ENCODE assay signal across 9 cellular contexts in the genomic region with DNA sequence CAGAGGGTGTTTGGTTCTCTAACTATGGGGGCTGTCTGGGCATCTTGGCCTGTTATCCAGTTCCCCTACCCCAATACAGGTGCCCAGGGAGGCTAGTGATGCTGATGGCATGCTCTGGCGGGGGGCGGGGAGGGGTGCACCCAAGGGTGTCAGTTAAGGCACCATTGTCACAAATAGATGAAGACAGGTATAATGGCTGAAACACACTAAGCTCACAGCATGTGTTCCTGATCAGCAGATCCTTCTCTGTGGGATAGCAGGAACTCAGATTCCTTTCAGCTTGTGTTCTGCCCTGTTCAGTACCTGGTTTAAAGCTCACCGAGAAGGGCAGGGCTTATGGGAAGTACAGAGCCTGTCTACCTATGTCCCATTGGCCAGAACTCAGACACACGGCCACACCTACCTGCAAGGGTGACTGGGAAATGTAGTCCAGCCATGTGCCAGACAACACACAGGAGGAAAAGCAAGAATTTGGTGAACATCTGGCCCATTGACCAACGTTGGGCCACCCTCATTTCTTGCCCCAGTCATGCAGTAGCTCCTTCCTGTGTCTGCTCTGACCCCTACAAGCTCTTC. TPM values are rescaled to one million over a fixed set of nuclear protein-coding genes. Genes with fewer than 3 reads are reported as not detected.
DNase-seq lines count a peak whose midpoint lies in the region; ATAC-seq and TF ChIP-seq lines count a peak whose summit lies in the region.
"Had no signal": no experiment of that assay in that cellular context is flagged by ENCODE, and none has a peak within 500 bp of the region (broad histone marks: within the 10 kb centered on the region; RNA-seq: fewer than 3 reads in every experiment).

No MANE protein-coding gene starts in this region.

- no peak overlapping the region for H3K4me2 ChIP-seq in osteoblast (ENCODE audit: insufficient read depth, low read length)

- in situ Hi-C loops in HAP-1 (cut with MboI; ENCODE audit: low sequenced_read_pairs) = no loop called here

- DNase-seq in ELF-1 (ENCODE audit: low read depth, low spot score) = peak; percentile 69
- DNase-seq in HAP-1 (ENCODE audit: low spot score in 2 of 2) = peak; percentile 26 to 43
- DNase-seq in NCI-H345 treated with DMSO at 0.1 percent for 48 hours (lab: John Stamatoyannopoulos, UW; ENCODE audit: unreplicated experiment) = peak; percentile 3
- DNase-seq in amniotic epithelial cell (ENCODE audit: low read depth) = peak; percentile 17
- peak in 4 of 9 donors; percentile 2 to 22 (median 6) for DNase-seq in naive thymus-derived CD4-positive, alpha-beta T cell
- DNase-seq in effector CD4-positive, alpha-beta T cell = no peak
- DNase-seq in osteoblast (ENCODE audit: insufficient read length, low spot score, missing footprints) = no peak
- no peak for DNase-seq in activated CD4-positive, CD25-positive, alpha-beta regulatory T cell treated with anti-CD3 and anti-CD28 coated beads, Interleukin-2, amount 50 U/mL, for 72 hours

- no peaks in the 10 kb centered on the region for H3K79me2 ChIP-seq in osteoblast (ENCODE audit: insufficient read depth, low read length)

- no peaks in the 10 kb centered on the region for H4K20me1 ChIP-seq in osteoblast (ENCODE audit: insufficient read depth, low read length)

- H2AFZ ChIP-seq in osteoblast (ENCODE audit: low read length) = no peak overlapping the region

- H3K4me1 ChIP-seq in HAP-1 = no peaks in the 10 kb centered on the region
- no peaks in the 10 kb centered on the region for H3K4me1 ChIP-seq in naive thymus-derived CD4-positive, alpha-beta T cell (ENCODE audit: control insufficient read depth in 2 of 2, insufficient read depth in 2 of 2, low read length in 2 of 2)
- no peaks in the 10 kb centered on the region for H3K4me1 ChIP-seq in osteoblast (ENCODE audit: insufficient read depth, low read length)

- H3K27me3 ChIP-seq in HAP-1 (ENCODE audit: low read depth) = peaks cover 19% of the 10 kb centered on the region
- H3K27me3 ChIP-seq in naive thymus-derived CD4-positive, alpha-beta T cell (ENCODE audit: control insufficient read depth in 2 of 2, insufficient read depth in 2 of 2, low read length in 2 of 2) = no peaks in the 10 kb centered on the region
- H3K27me3 ChIP-seq in osteoblast (ENCODE audit: insufficient read depth, low read length) = peaks cover 37% of the 10 kb centered on the region

- H3K36me3 ChIP-seq in HAP-1 (replicated peaks) = no peaks in the 10 kb centered on the region
- no peaks in the 10 kb centered on the region for H3K36me3 ChIP-seq in naive thymus-derived CD4-positive, alpha-beta T cell (ENCODE audit: control insufficient read depth in 2 of 3, insufficient read depth in 3 of 3, low read length in 3 of 3)
- no peaks in the 10 kb centered on the region for H3K36me3 ChIP-seq in osteoblast (ENCODE audit: insufficient read depth, low read length)

- H3K4me3 ChIP-seq in HAP-1 (no peak overlapping the region), osteoblast (ENCODE audit: insufficient read depth, low read length) (no peak overlapping the region)
- no peak overlapping the region for H3K4me3 ChIP-seq in naive thymus-derived CD4-positive, alpha-beta T cell (ENCODE audit: low read length)

- CTCF ChIA-PET in naive thymus-derived CD4-positive, alpha-beta T cell (lab: Charles Lee) = no interaction called here

- no peaks in the 10 kb centered on the region for H3K9me3 ChIP-seq in HAP-1
- no peaks in the 10 kb centered on the region for H3K9me3 ChIP-seq in naive thymus-derived CD4-positive, alpha-beta T cell (ENCODE audit: control insufficient read depth in 2 of 3, low read length in 3 of 3)
- no peaks in the 10 kb centered on the region for H3K9me3 ChIP-seq in osteoblast (ENCODE audit: low read depth, low read length)

- intact Hi-C loops in naive thymus-derived CD4-positive, alpha-beta T cell (cut with micrococcal nuclease) = no loop called here

- peak overlapping the region in 1 of 10 donors; percentile 27 for H3K4me3 Mint-ChIP-seq in naive thymus-derived CD4-positive, alpha-beta T cell

- no peaks in the 10 kb centered on the region for H3K9me3 Mint-ChIP-seq in naive thymus-derived CD4-positive, alpha-beta T cell

- peaks cover 40 to 59% (median 54%) of the 10 kb centered on the region in 5 donors for H3K27me3 Mint-ChIP-seq in naive thymus-derived CD4-positive, alpha-beta T cell

- TF ChIP-seq CTCF in osteoblast (IDR thresholded peaks at IDR 0.05; ENCODE audit: extremely low read depth, low read depth, low read length) = no peak

- POLR2A ChIA-PET in naive thymus-derived CD4-positive, alpha-beta T cell (lab: Charles Lee) = no interaction called here

- ATAC-seq in naive thymus-derived CD4-positive, alpha-beta T cell = peak; percentile 70

- H3K4me1 Mint-ChIP-seq in naive thymus-derived CD4-positive, alpha-beta T cell = peaks cover 5 to 9% (median 9%) of the 10 kb centered on the region in 7 donors

- peaks cover 0 to 8% (median 0%) of the 10 kb centered on the region in 5 donors for H3K36me3 Mint-ChIP-seq in naive thymus-derived CD4-positive, alpha-beta T cell
- H3K36me3 Mint-ChIP-seq: IgD-negative memory B cell had no signal

- no peak overlapping the region for H3K27ac ChIP-seq in naive thymus-derived CD4-positive, alpha-beta T cell (ENCODE audit: low read depth, low read length)
- H3K27ac ChIP-seq in osteoblast (ENCODE audit: low read depth, low read length) = no peak overlapping the region

- no peak overlapping the region for H3K27ac Mint-ChIP-seq in naive thymus-derived CD4-positive, alpha-beta T cell
- H3K27ac Mint-ChIP-seq: IgD-negative memory B cell had no signal

RNA-seq across cellular contexts. Expression of a gene that starts 3.4 kb away (rescaled TPM):
- under 1 TPM in 4 of 5 experiments, not detected in 1; 0.19 to 0.40 (median 0.23) TPM for total RNA-seq in naive thymus-derived CD4-positive, alpha-beta T cell
- polyA plus RNA-seq in naive thymus-derived CD4-positive, alpha-beta T cell = not detected
- total RNA-seq in osteoblast = not detected in 2 replicates
- polyA plus RNA-seq: IgD-negative memory B cell had no signal

Comparison
In these comparisons a context has a peak if more than half of its experiments do, and no peak if none do; other contexts are left out.
1. DNase-seq: peak in ELF-1 (single experiment), HAP-1 (2 of 2), NCI-H345 treated with DMSO at 0.1 percent for 48 hours (single experiment) and amniotic epithelial cell (single experiment); none in effector CD4-positive, alpha-beta T cell (single experiment), osteoblast (single experiment) and activated CD4-positive, CD25-positive, alpha-beta regulatory T cell treated with anti-CD3 and anti-CD28 coated beads, Interleukin-2, amount 50 U/mL, for 72 hours (single experiment).